ENCODE assay signal across 27 cellular contexts in genomic region chr6:111248789-111249188, GRCh38.
"Had no signal": no experiment of that assay in that cellular context is flagged by ENCODE, and none has a peak within 500 bp of the region (broad histone marks: within the 10 kb centered on the region; RNA-seq: fewer than 3 reads in every experiment).

No MANE protein-coding gene starts in this region.

- H3K4me1 ChIP-seq: psoas muscle, spleen, suprapubic skin, testis, tibial artery, transverse colon, vagina had no signal

- H3K9ac ChIP-seq: neural progenitor cell, parathyroid adenoma had no signal

- DNase-seq: natural killer cell; occipital lobe; ovary; posterior cingulate gyrus; psoas muscle; right cardiac atrium; spleen; stimulated activated CD4-positive, alpha-beta T cell treated with anti-CD3 and anti-CD28 coated beads, Interleukin-12 subunit alpha, Interleukin-12 subunit beta, amount 100 ng/mL, for 4 hours; stimulated activated CD4-positive, alpha-beta T cell treated with anti-CD3 and anti-CD28 coated beads, Interleukin-1b, Interleukin-23, amount 100 ng/mL, for 48 hours; stimulated activated CD4-positive, alpha-beta T cell treated with anti-CD3 and anti-CD28 coated beads, Interleukin-4, amount 100 ng/mL, for 1 hour; stimulated activated CD4-positive, alpha-beta T cell treated with anti-CD3 and anti-CD28 coated beads, Interleukin-4, amount 100 ng/mL, for 4 hours; stimulated activated CD8-positive, alpha-beta memory T cell treated with anti-CD3 and anti-CD28 coated beads, Interleukin-4, amount 100 ng/mL, for 48 hours; stimulated activated naive CD4-positive, alpha-beta T cell; stimulated activated naive CD8-positive, alpha-beta T cell treated with anti-CD3 and anti-CD28 coated beads, Interleukin-15, amount 100 ng/mL, for 72 hours; stimulated activated naive CD8-positive, alpha-beta T cell treated with anti-CD3 and anti-CD28 coated beads, Interleukin-15, Interleukin-2, amounts not matched to agents 100 U/mL and 50 U/mL, for 24 hours; substantia nigra; testis; tibial artery; transverse colon had no signal

- H3K27me3 ChIP-seq: neural progenitor cell, ovary, testis, vagina had no signal

- H3K36me3 ChIP-seq: neural progenitor cell, ovary, spleen, suprapubic skin, tibial artery, transverse colon, vagina had no signal

- H3K27ac ChIP-seq: neural progenitor cell, ovary, parathyroid adenoma, psoas muscle, skin epidermis, spleen, suprapubic skin, testis, tibial artery, transverse colon, vagina had no signal

- H3K4me2 ChIP-seq: neural progenitor cell, smooth muscle cell had no signal

- H2AFZ ChIP-seq: neural progenitor cell, parathyroid adenoma had no signal

- H3K79me2 ChIP-seq: parathyroid adenoma had no signal

- ATAC-seq: natural killer cell; psoas muscle; right cardiac atrium; sciatic nerve; stimulated activated memory B cell treated with anti-CD40 and anti-IgM and Interleukin-4, amounts not matched to agents 10 μg/mL and 1 μg/mL and 100 μg/mL, for 72 hours; stimulated activated naive CD8-positive, alpha-beta T cell treated with anti-CD3 and anti-CD28 coated beads, Interleukin-15, amount 100 ng/mL, for 72 hours; stimulated activated naive CD8-positive, alpha-beta T cell treated with anti-CD3 and anti-CD28 coated beads, Interleukin-15, Interleukin-2, amounts not matched to agents 100 U/mL and 50 U/mL, for 24 hours had no signal

- H3K4me3 ChIP-seq: neural progenitor cell, ovary, psoas muscle, skin epidermis, smooth muscle cell, spleen, suprapubic skin, testis, tibial artery, transverse colon, vagina had no signal

- H3K9me3 ChIP-seq: ovary, psoas muscle, spleen, suprapubic skin, testis, tibial artery, transverse colon, vagina had no signal
